8 cellular contexts compared by ENCODE assay signal in genomic region chr15:72636519-72637282, GRCh38. TPM values are rescaled to one million over a fixed set of nuclear protein-coding genes. Genes with fewer than 3 reads are reported as not detected.
DNase-seq lines count a peak whose midpoint lies in the region; ATAC-seq and TF ChIP-seq lines count a peak whose summit lies in the region.
"Not testable (repeated sequence)": the region's sequence is repeated elsewhere in the genome, so short reads cannot be mapped to it uniquely, and the experiment has no call there.

No MANE protein-coding gene starts in this region.

- CTCF ChIA-PET in activated CD4-positive, alpha-beta memory T cell treated with anti-CD3 and anti-CD28 coated beads for 36 hours (lab: Charles Lee) = not testable (repeated sequence)

- peak; percentile 20 to 43 for ATAC-seq in CD4-positive, CD25-positive, alpha-beta regulatory T cell (ENCODE audit: low read depth in 2 of 2)

- not testable (repeated sequence) for H3K27ac ChIP-seq in CD4-positive, CD25-positive, alpha-beta regulatory T cell (ENCODE audit: insufficient read depth, low read length, poor library complexity, severe bottlenecking); right atrium auricular region

- peak; percentile 44 to 76 (median 47) for DNase-seq in CD4-positive, CD25-positive, alpha-beta regulatory T cell
- not testable (repeated sequence) for DNase-seq in H7
- peak; percentile 66 for DNase-seq in NAMALWA (ENCODE audit: low spot score)
- DNase-seq in activated CD4-positive, alpha-beta memory T cell treated with anti-CD3 and anti-CD28 coated beads for 36 hours = peak; percentile 82
- peak; percentile 77 to 85 for DNase-seq in cardiac fibroblast (ENCODE audit: low read depth in 2 of 2)
- DNase-seq in right atrium auricular region (ENCODE audit: low spot score) = peak; percentile 80
- DNase-seq in non-pigmented ciliary epithelial cell (ENCODE audit: low read depth) = peak; percentile 4
- peak; percentile 10 to 24 for DNase-seq in stimulated activated CD8-positive, alpha-beta memory T cell treated with anti-CD3 and anti-CD28 coated beads, Interleukin-2, amount 100 ng/mL, for 1 hour (ENCODE audit: low read depth in 2 of 2)

- H3K4me3 Mint-ChIP-seq in CD4-positive, CD25-positive, alpha-beta regulatory T cell = peak overlapping the region in 2 of 4 donors; percentile 63 to 66
- peak overlapping the region; percentile 45 for H3K4me3 Mint-ChIP-seq in activated CD4-positive, alpha-beta memory T cell treated with anti-CD3 and anti-CD28 coated beads for 36 hours

- intact Hi-C loops in activated CD4-positive, alpha-beta memory T cell treated with anti-CD3 and anti-CD28 coated beads for 36 hours (cut with micrococcal nuclease) = not testable (repeated sequence)

- not testable (repeated sequence) for H3K27me3 Mint-ChIP-seq in CD4-positive, CD25-positive, alpha-beta regulatory T cell; activated CD4-positive, alpha-beta memory T cell treated with anti-CD3 and anti-CD28 coated beads for 36 hours

- H3K27ac Mint-ChIP-seq in CD4-positive, CD25-positive, alpha-beta regulatory T cell; activated CD4-positive, alpha-beta memory T cell treated with anti-CD3 and anti-CD28 coated beads for 36 hours: not testable (repeated sequence)

- H3K4me1 ChIP-seq in CD4-positive, CD25-positive, alpha-beta regulatory T cell (ENCODE audit: control insufficient read depth, insufficient read depth, low read length, poor library complexity, severe bottlenecking); right atrium auricular region: not testable (repeated sequence)

- POLR2A ChIA-PET in activated CD4-positive, alpha-beta memory T cell treated with anti-CD3 and anti-CD28 coated beads for 36 hours (lab: Charles Lee) = not testable (repeated sequence)

- not testable (repeated sequence) for H3K9me3 ChIP-seq in CD4-positive, CD25-positive, alpha-beta regulatory T cell (ENCODE audit: control insufficient read depth in 2 of 2, low read length in 2 of 2); right atrium auricular region

- H3K9me3 Mint-ChIP-seq in CD4-positive, CD25-positive, alpha-beta regulatory T cell; activated CD4-positive, alpha-beta memory T cell treated with anti-CD3 and anti-CD28 coated beads for 36 hours: not testable (repeated sequence)

- H3K4me1 Mint-ChIP-seq in CD4-positive, CD25-positive, alpha-beta regulatory T cell; activated CD4-positive, alpha-beta memory T cell treated with anti-CD3 and anti-CD28 coated beads for 36 hours (ENCODE audit: low read depth): not testable (repeated sequence)

- peak overlapping the region; percentile 41 for H3K4me3 ChIP-seq in CD4-positive, CD25-positive, alpha-beta regulatory T cell (ENCODE audit: low read depth, low read length)
- peak overlapping the region; percentile 32 for H3K4me3 ChIP-seq in H7 (ENCODE audit: insufficient read depth, low read depth, low read length)
- peak overlapping the region; percentile 21 to 23 for H3K4me3 ChIP-seq in cardiac fibroblast (replicated peaks in 1 of 2; ENCODE audit: low read depth in 2 of 2, low read length in 2 of 2)
- H3K4me3 ChIP-seq in right atrium auricular region = peak overlapping the region; percentile 17 to 21

- not testable (repeated sequence) for H3K36me3 Mint-ChIP-seq in CD4-positive, CD25-positive, alpha-beta regulatory T cell; activated CD4-positive, alpha-beta memory T cell treated with anti-CD3 and anti-CD28 coated beads for 36 hours

- H3K36me3 ChIP-seq in CD4-positive, CD25-positive, alpha-beta regulatory T cell (ENCODE audit: control insufficient read depth, insufficient read depth, low read length); H7 (replicated peaks; ENCODE audit: control insufficient read depth, insufficient read depth, low read length); right atrium auricular region: not testable (repeated sequence)

- H3K27me3 ChIP-seq in CD4-positive, CD25-positive, alpha-beta regulatory T cell (ENCODE audit: control insufficient read depth, insufficient read depth, low read length); H7 (ENCODE audit: control insufficient read depth, insufficient read depth, low read length); right atrium auricular region: not testable (repeated sequence)

- TF ChIP-seq CTCF in cardiac fibroblast (IDR thresholded peaks at IDR 0.05; ENCODE audit: low read depth, low read length); right atrium auricular region (IDR thresholded peaks at IDR 0.05): not testable (repeated sequence)

RNA-seq across cellular contexts. Expression of gene GOLGA6B, which starts 17.8 kb away (rescaled TPM):
- total RNA-seq in CD4-positive, CD25-positive, alpha-beta regulatory T cell = not detected
- polyA plus RNA-seq in CD4-positive, CD25-positive, alpha-beta regulatory T cell = not detected
- 0.59 and 2.5 TPM in 2 replicates for total RNA-seq in H7 (2014; rRNA removed; shearing (Covaris generic))
- not detected for total RNA-seq in activated CD4-positive, alpha-beta memory T cell treated with anti-CD3 and anti-CD28 coated beads for 36 hours
- not detected for total RNA-seq in right atrium auricular region

RNA-seq across cellular contexts. Expression of gene HIGD2B, which starts 49.3 kb away (rescaled TPM):
- total RNA-seq in CD4-positive, CD25-positive, alpha-beta regulatory T cell = not detected
- under 1 TPM in 1 of 4 donors, not detected in 3; 0.16 TPM for polyA plus RNA-seq in CD4-positive, CD25-positive, alpha-beta regulatory T cell
- 0.17 and 0.30 TPM in 2 replicates for total RNA-seq in H7 (2014; rRNA removed; shearing (Covaris generic))
- total RNA-seq in activated CD4-positive, alpha-beta memory T cell treated with anti-CD3 and anti-CD28 coated beads for 36 hours = under 1 TPM; 0.27 to 0.31 TPM
- not detected for total RNA-seq in right atrium auricular region

RNA-seq across cellular contexts. Expression of gene BBS4, which starts 49.3 kb away (rescaled TPM):
- 16.1 TPM for total RNA-seq in CD4-positive, CD25-positive, alpha-beta regulatory T cell
- polyA plus RNA-seq in CD4-positive, CD25-positive, alpha-beta regulatory T cell = 10 to 100 TPM in 3 of 4 donors, 1 to 10 TPM in 1; 6.3 to 12.9 (median 11.9) TPM
- total RNA-seq in H7 (2014; rRNA removed; shearing (Covaris generic)) = 55.1 and 69.1 TPM in 2 replicates
- total RNA-seq in activated CD4-positive, alpha-beta memory T cell treated with anti-CD3 and anti-CD28 coated beads for 36 hours = 10 to 100 TPM; 12.6 to 15.5 TPM
- total RNA-seq in right atrium auricular region = 10 to 100 TPM in 1 of 2 donors, 1 to 10 TPM in 1; 8.0 to 12.1 TPM
